Comparison of ENCODE assay signal across 14 cellular contexts in the genomic region with DNA sequence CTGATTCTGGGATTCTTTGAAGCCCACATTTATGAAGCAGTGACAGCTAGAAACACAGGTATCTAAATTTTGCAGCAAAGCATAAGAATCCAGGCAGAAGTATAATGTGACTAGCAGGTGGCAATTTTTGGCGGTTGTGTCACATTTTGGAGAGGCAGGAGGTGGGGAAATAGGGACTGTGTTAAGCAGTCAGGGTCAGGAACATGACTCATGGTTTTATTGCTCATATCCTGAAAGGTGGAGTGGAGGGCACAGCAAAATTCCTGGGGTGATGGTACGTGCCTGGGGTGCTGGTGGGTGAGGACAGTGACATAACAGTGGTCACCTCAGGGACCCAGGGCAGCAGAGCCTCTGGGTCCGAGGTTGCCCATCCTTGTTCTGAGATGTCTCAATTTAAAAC.
DNase-seq lines count a peak whose midpoint lies in the region; ATAC-seq and TF ChIP-seq lines count a peak whose summit lies in the region.
"Had no signal": no experiment of that assay in that cellular context is flagged by ENCODE, and none has a peak within 500 bp of the region (broad histone marks: within the 10 kb centered on the region; RNA-seq: fewer than 3 reads in every experiment).

No MANE protein-coding gene starts in this region.

- H3K4me3 Mint-ChIP-seq in Calu3 (ENCODE audit: low read depth, unreplicated experiment) (no peak overlapping the region), HFFc6 (no peak overlapping the region)

- DNase-seq in Calu3: peak; percentile 24
- DNase-seq in HFFc6: peak; percentile 28
- DNase-seq in astrocyte of the hippocampus (ENCODE audit: low read depth, low spot score): peak; percentile 10
- DNase-seq in right cardiac atrium: peak in 1 of 3 donors; percentile 26
- DNase-seq in NCI-H345 treated with DMSO at 0.1 percent for 48 hours (lab: John Stamatoyannopoulos, UW; ENCODE audit: unreplicated experiment): no peak
- DNase-seq in colonic mucosa: no peak
- DNase-seq in WERI-Rb-1: no peak
- DNase-seq in posterior cingulate gyrus: no peak
- DNase-seq: central memory CD4-positive, alpha-beta T cell; esophagus squamous epithelium; islet precursor cell; NCI-H446; SHP77 treated with DMSO at 0.1 percent for 48 hours had no signal

- H3K36me3 Mint-ChIP-seq in Calu3 (ENCODE audit: insufficient read depth, unreplicated experiment): no peaks in the 10 kb centered on the region
- no peaks in the 10 kb centered on the region for H3K36me3 Mint-ChIP-seq in HFFc6 (ENCODE audit: low read depth)

- H3K27me3 Mint-ChIP-seq in Calu3 (ENCODE audit: unreplicated experiment) (no peaks in the 10 kb centered on the region), HFFc6 (ENCODE audit: insufficient read depth) (peaks cover 7% of the 10 kb centered on the region)

- H3K9me3 ChIP-seq in right cardiac atrium (ENCODE audit: control insufficient read depth, low read length) (no peaks in the 10 kb centered on the region), colonic mucosa (no peaks in the 10 kb centered on the region), WERI-Rb-1 (ENCODE audit: severe bottlenecking) (no peaks in the 10 kb centered on the region)
- H3K9me3 ChIP-seq: esophagus squamous epithelium had no signal

- no peak overlapping the region for H3K27ac ChIP-seq in right cardiac atrium (ENCODE audit: low read length)
- no peak overlapping the region for H3K27ac ChIP-seq in colonic mucosa
- no peak overlapping the region for H3K27ac ChIP-seq in WERI-Rb-1
- H3K27ac ChIP-seq: esophagus squamous epithelium had no signal

- peak overlapping the region; percentile 27 for H3K27ac Mint-ChIP-seq in Calu3 (ENCODE audit: unreplicated experiment)
- H3K27ac Mint-ChIP-seq in HFFc6: no peak overlapping the region

- H3K36me3 ChIP-seq in colonic mucosa (no peaks in the 10 kb centered on the region), WERI-Rb-1 (peaks cover 39% of the 10 kb centered on the region)
- H3K36me3 ChIP-seq: esophagus squamous epithelium had no signal

- H3K4me3 ChIP-seq in right cardiac atrium (ENCODE audit: low read length) (no peak overlapping the region), colonic mucosa (no peak overlapping the region), WERI-Rb-1 (ENCODE audit: low read depth, low read length) (no peak overlapping the region)
- H3K4me3 ChIP-seq: esophagus squamous epithelium had no signal

- peak; percentile 10 to 78 for ATAC-seq in right cardiac atrium
- ATAC-seq: sciatic nerve had no signal

- peaks cover 24% of the 10 kb centered on the region for H3K4me1 Mint-ChIP-seq in Calu3 (ENCODE audit: low read depth, unreplicated experiment)
- peaks cover 27% of the 10 kb centered on the region for H3K4me1 Mint-ChIP-seq in HFFc6 (ENCODE audit: low read depth)

- no peaks in the 10 kb centered on the region for H3K27me3 ChIP-seq in right cardiac atrium (ENCODE audit: control insufficient read depth, insufficient read depth)
- no peaks in the 10 kb centered on the region for H3K27me3 ChIP-seq in colonic mucosa
- H3K27me3 ChIP-seq in WERI-Rb-1 (ENCODE audit: insufficient read depth, low read depth, severe bottlenecking): no peaks in the 10 kb centered on the region
- H3K27me3 ChIP-seq: esophagus squamous epithelium had no signal

- no peak overlapping the region for H3K9ac ChIP-seq in colonic mucosa (ENCODE audit: low read depth in 2 of 2, low read length in 2 of 2)

- H3K4me1 ChIP-seq in right cardiac atrium (ENCODE audit: control insufficient read depth, insufficient read depth, low read length) (no peaks in the 10 kb centered on the region), colonic mucosa (no peaks in the 10 kb centered on the region)
- H3K4me1 ChIP-seq: esophagus squamous epithelium had no signal

- H3K9me3 Mint-ChIP-seq in Calu3 (ENCODE audit: low read depth, unreplicated experiment): peaks cover 3% of the 10 kb centered on the region
- no peaks in the 10 kb centered on the region for H3K9me3 Mint-ChIP-seq in HFFc6

- no TSS peak for BruUV-seq in Calu3 (replicated peaks; lab: Mats Ljungman, UMichigan)

- WGBS in right cardiac atrium: 64% methylated on average over 3 of the region's 3 CpGs

- TF ChIP-seq CTCF in Calu3 (IDR thresholded peaks at IDR 0.05; ENCODE audit: unreplicated experiment): no peak
- TF ChIP-seq CTCF in HFFc6 (IDR thresholded peaks at IDR 0.05): no peak
- no peak for TF ChIP-seq CTCF in colonic mucosa (IDR thresholded peaks at IDR 0.05)
- no peak for TF ChIP-seq CTCF in WERI-Rb-1 (IDR thresholded peaks at IDR 0.05; ENCODE audit: low read depth, low read length)

- CTCF ChIA-PET in Calu3 (lab: Charles Lee): no interaction called here

- intact Hi-C loops in Calu3 (cut with micrococcal nuclease; ENCODE audit: unreplicated experiment) (no loop called here), right cardiac atrium (cut with DNase I) (loop anchor here in 1 of 4 donors (10.0 kb wide), 1 partner anchor 66 kb away; a partner anchor contains a TSS), colonic mucosa (cut with DNase I) (no loop called here), posterior cingulate gyrus (cut with DNase I) (no loop called here)

Comparison
In these comparisons a context has a peak if more than half of its experiments do, and no peak if none do; other contexts are left out.
1. DNase-seq: peak in Calu3 (single experiment), HFFc6 (single experiment) and astrocyte of the hippocampus (single experiment); none in NCI-H345 treated with DMSO at 0.1 percent for 48 hours (single experiment), colonic mucosa (single experiment), WERI-Rb-1 (single experiment) and posterior cingulate gyrus (0 of 10).